Comparison of ENCODE assay signal across 2 cellular contexts in the genomic region with DNA sequence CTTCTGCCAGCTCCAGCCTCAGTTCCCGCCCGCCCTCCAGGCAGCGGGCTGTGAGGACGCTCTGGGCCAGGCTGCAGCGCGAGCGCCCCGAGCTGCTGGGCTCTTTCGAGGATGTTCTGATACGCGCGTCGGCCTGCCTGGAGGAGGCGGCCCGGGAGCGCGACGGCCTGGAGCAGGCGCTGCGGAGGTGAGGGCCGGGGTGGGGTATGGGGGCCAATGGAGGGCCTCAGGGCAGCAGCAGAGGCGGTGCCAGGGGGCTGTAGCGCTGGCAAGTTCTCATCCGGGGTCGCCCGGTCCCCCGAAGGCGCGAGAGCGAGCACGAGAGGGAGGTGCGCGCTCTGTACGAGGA.
TF ChIP-seq lines count a peak whose summit lies in the region.

No MANE protein-coding gene starts in this region.

TF ChIP-seq in HEK293, 187 proteins besides CTCF, POLR2A, EP300 and RAD21:
- TF ChIP-seq ELK4 (IDR thresholded peaks at IDR 0.05; ENCODE audit: borderline replicate concordance, low read depth, low read length) (no peak), ZNF548 (tag by site-specific recombination; IDR thresholded peaks at IDR 0.05) (no peak), ZSCAN5A (tag by site-specific recombination; IDR thresholded peaks at IDR 0.05) (no peak), ZFP37 (tag by site-specific recombination; IDR thresholded peaks at IDR 0.05) (no peak), ZNF239 (tag by site-specific recombination; IDR thresholded peaks at IDR 0.05) (no peak), ZNF138 (tag by site-specific recombination; IDR thresholded peaks at IDR 0.05; ENCODE audit: borderline replicate concordance) (no peak), ZNF785 (tag by site-specific recombination; IDR thresholded peaks at IDR 0.05) (no peak), ZNF416 (tag by site-specific recombination; IDR thresholded peaks at IDR 0.05) (no peak), ZNF549 (tag by site-specific recombination; IDR thresholded peaks at IDR 0.05) (no peak), SALL2 (tag by site-specific recombination; IDR thresholded peaks at IDR 0.05; ENCODE audit: borderline replicate concordance) (no peak), ZNF404 (tag by site-specific recombination; IDR thresholded peaks at IDR 0.05) (no peak), ZNF777 (tag by site-specific recombination; IDR thresholded peaks at IDR 0.05; ENCODE audit: borderline replicate concordance) (no peak), ZNF214 (tag by site-specific recombination; IDR thresholded peaks at IDR 0.05; ENCODE audit: borderline replicate concordance) (no peak), RBAK (tag by site-specific recombination; IDR thresholded peaks at IDR 0.05) (no peak)
- TF ChIP-seq, protein P1, sequence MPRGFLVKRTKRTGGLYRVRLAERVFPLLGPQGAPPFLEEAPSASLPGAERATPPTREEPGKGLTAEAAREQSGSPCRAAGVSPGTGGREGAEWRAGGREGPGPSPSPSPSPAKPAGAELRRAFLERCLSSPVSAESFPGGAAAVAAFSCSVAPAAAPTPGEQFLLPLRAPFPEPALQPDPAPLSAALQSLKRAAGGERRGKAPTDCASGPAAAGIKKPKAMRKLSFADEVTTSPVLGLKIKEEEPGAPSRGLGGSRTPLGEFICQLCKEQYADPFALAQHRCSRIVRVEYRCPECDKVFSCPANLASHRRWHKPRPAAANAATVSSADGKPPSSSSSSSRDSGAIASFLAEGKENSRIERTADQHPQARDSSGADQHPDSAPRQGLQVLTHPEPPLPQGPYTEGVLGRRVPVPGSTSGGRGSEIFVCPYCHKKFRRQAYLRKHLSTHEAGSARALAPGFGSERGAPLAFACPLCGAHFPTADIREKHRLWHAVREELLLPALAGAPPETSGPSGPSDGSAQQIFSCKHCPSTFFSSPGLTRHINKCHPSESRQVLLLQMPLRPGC (tag by site-specific recombination; IDR thresholded peaks at IDR 0.05), result no peak

TF ChIP-seq in GM12891, 5 proteins besides CTCF, POLR2A, EP300 and RAD21:
- no peak for TF ChIP-seq PAX5 (IDR thresholded peaks at IDR 0.05; ENCODE audit: insufficient read depth, low read length, severe bottlenecking)
- TF ChIP-seq POU2F2 (IDR thresholded peaks at IDR 0.05; ENCODE audit: low read depth, low read length), result no peak
- no peak for TF ChIP-seq TAF1 (IDR thresholded peaks at IDR 0.05; ENCODE audit: low read depth, low read length)
- no peak for TF ChIP-seq SPI1 (IDR thresholded peaks at IDR 0.05; ENCODE audit: low read depth, low read length)
- no peak for TF ChIP-seq POLR2AphosphoS5 (IDR thresholded peaks at IDR 0.05; ENCODE audit: low read depth, low read length)
